ENCODE assay signal across 28 cellular contexts in genomic region chr11:24406389-24406788, GRCh38.
"Had no signal": no experiment of that assay in that cellular context is flagged by ENCODE, and none has a peak within 500 bp of the region (broad histone marks: within the 10 kb centered on the region; RNA-seq: fewer than 3 reads in every experiment).

No MANE protein-coding gene starts in this region.

- H2AFZ ChIP-seq: hepatocyte had no signal

- H3K4me3 Mint-ChIP-seq: dendritic cell treated with granulocyte-macrophage colony-stimulating factor and Interleukin-4, amounts not matched to agents 40 ng/mL and 50 ng/mL, for 4 days; naive thymus-derived CD4-positive, alpha-beta T cell; nephron; stimulated activated naive B cell treated with anti-CD40 and anti-IgM and Interleukin-4, amounts not matched to agents 10 μg/mL and 1 μg/mL and 100 μg/mL, for 72 hours; stimulated activated naive CD8-positive, alpha-beta T cell treated with anti-CD3 and anti-CD28 coated beads, Interleukin-15, Interleukin-2, amounts not matched to agents 100 ng/mL and 50 ng/mL, for 24 hours had no signal

- H3K36me3 ChIP-seq: esophagus muscularis mucosa, heart left ventricle, left lung, ovary, sigmoid colon, spleen, thoracic aorta, tibial nerve, upper lobe of left lung had no signal

- H3K79me2 ChIP-seq: hepatocyte had no signal

- H3K9me3 Mint-ChIP-seq: nephron had no signal

- H3K36me3 Mint-ChIP-seq: naive thymus-derived CD4-positive, alpha-beta T cell; stimulated activated naive B cell treated with anti-CD40 and anti-IgM and Interleukin-4, amounts not matched to agents 10 μg/mL and 1 μg/mL and 100 μg/mL, for 72 hours had no signal

- H3K4me2 ChIP-seq: hepatocyte had no signal

- H3K27me3 ChIP-seq: esophagus muscularis mucosa, heart left ventricle, hepatocyte, left lung, ovary, sigmoid colon, spleen, tibial nerve, upper lobe of left lung had no signal

- H3K4me3 ChIP-seq: esophagus muscularis mucosa, heart left ventricle, hepatocyte, left lung, ovary, psoas muscle, sigmoid colon, spleen, thoracic aorta, tibial nerve, upper lobe of left lung had no signal

- DNase-seq: effector CD8-positive, alpha-beta T cell; left cardiac atrium; mesenchymal stem cell; midbrain; naive thymus-derived CD4-positive, alpha-beta T cell; occipital lobe; ovary; psoas muscle; right cardiac atrium; sigmoid colon; spleen; stimulated activated CD4-positive, alpha-beta T cell treated with anti-CD3 and anti-CD28 coated beads, Interleukin-4, amount 100 ng/mL, for 4 hours; stimulated activated naive B cell treated with anti-CD40 and anti-IgM and Interleukin-4, amounts not matched to agents 10 μg/mL and 1 μg/mL and 100 μg/mL, for 72 hours; upper lobe of left lung had no signal

- H3K9me3 ChIP-seq: esophagus muscularis mucosa, left lung, ovary, psoas muscle, spleen, thoracic aorta, tibial nerve, upper lobe of left lung had no signal

- H3K27ac Mint-ChIP-seq: dendritic cell treated with granulocyte-macrophage colony-stimulating factor and Interleukin-4, amounts not matched to agents 40 ng/mL and 50 ng/mL, for 4 days; naive thymus-derived CD4-positive, alpha-beta T cell; nephron; stimulated activated naive B cell treated with anti-CD40 and anti-IgM and Interleukin-4, amounts not matched to agents 10 μg/mL and 1 μg/mL and 100 μg/mL, for 72 hours; stimulated activated naive CD8-positive, alpha-beta T cell treated with anti-CD3 and anti-CD28 coated beads, Interleukin-15, Interleukin-2, amounts not matched to agents 100 ng/mL and 50 ng/mL, for 24 hours had no signal

- FAIRE-seq: colon, endothelial cell of umbilical vein, frontal cortex, islet of Langerhans, urothelium cell line had no signal

- H3K4me1 Mint-ChIP-seq: naive thymus-derived CD4-positive, alpha-beta T cell; nephron; stimulated activated naive B cell treated with anti-CD40 and anti-IgM and Interleukin-4, amounts not matched to agents 10 μg/mL and 1 μg/mL and 100 μg/mL, for 72 hours had no signal

- H3K27me3 Mint-ChIP-seq: dendritic cell treated with granulocyte-macrophage colony-stimulating factor and Interleukin-4, amounts not matched to agents 40 ng/mL and 50 ng/mL, for 4 days; naive thymus-derived CD4-positive, alpha-beta T cell; stimulated activated naive B cell treated with anti-CD40 and anti-IgM and Interleukin-4, amounts not matched to agents 10 μg/mL and 1 μg/mL and 100 μg/mL, for 72 hours; stimulated activated naive CD8-positive, alpha-beta T cell treated with anti-CD3 and anti-CD28 coated beads, Interleukin-15, Interleukin-2, amounts not matched to agents 100 ng/mL and 50 ng/mL, for 24 hours had no signal

- H3K27ac ChIP-seq: esophagus muscularis mucosa, heart left ventricle, hepatocyte, left lung, ovary, psoas muscle, sigmoid colon, spleen, thoracic aorta, tibial nerve, upper lobe of left lung had no signal

- H3K4me1 ChIP-seq: esophagus muscularis mucosa, heart left ventricle, left lung, psoas muscle, sigmoid colon, spleen, tibial nerve, upper lobe of left lung had no signal

- ATAC-seq: heart left ventricle; left cardiac atrium; left lung; naive thymus-derived CD4-positive, alpha-beta T cell; psoas muscle; right cardiac atrium had no signal
